16 cellular contexts compared by ENCODE assay signal in the genomic region with DNA sequence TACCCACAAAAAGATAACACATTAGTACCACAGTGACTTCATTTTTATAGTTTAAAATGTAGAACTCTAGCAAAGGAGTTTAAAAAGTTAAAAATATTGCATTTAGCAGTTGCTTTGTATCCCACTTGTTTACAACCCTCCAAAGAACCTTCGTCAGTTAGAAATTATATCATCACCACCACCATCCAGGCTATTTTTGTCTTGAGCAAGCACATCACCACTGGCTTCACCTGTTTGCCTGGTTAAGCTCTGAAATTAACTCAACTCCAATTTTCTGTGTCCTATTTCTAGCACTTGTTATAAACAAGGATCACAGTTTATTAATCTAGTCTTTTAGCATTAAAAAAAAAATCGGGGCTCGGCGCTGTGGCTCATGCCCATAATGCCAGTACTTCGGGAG. TPM values are rescaled to one million over a fixed set of nuclear protein-coding genes. Genes with fewer than 3 reads are reported as not detected.
A peak's percentile ranks its signal among the peaks of the same experiment; 100 is the strongest.
DNase-seq lines count a peak whose midpoint lies in the region; ATAC-seq lines count a peak whose summit lies in the region.
"Had no signal": no experiment of that assay in that cellular context is flagged by ENCODE, and none has a peak within 500 bp of the region (broad histone marks: within the 10 kb centered on the region; RNA-seq: fewer than 3 reads in every experiment).

No MANE protein-coding gene starts in this region.

- peak overlapping the region; percentile 4 for H3K27ac Mint-ChIP-seq in activated CD8-positive, alpha-beta memory T cell treated with anti-CD3 and anti-CD28 coated beads, Interleukin-2, amount 10 ng/mL, durations not matched to agents 7 days and 5 days
- H3K27ac Mint-ChIP-seq in T-helper 17 cell = peak overlapping the region; percentile 39
- H3K27ac Mint-ChIP-seq: HFFc6 had no signal

- H3K36me3 ChIP-seq in skeletal muscle tissue (ENCODE audit: control insufficient read depth in 3 of 3, insufficient read depth in 3 of 3, low read length in 3 of 3) = peaks cover 40 to 73% (median 66%) of the 10 kb centered on the region in 3 donors

- no peak for ATAC-seq in activated CD8-positive, alpha-beta memory T cell treated with anti-CD3 and anti-CD28 coated beads, Interleukin-2, amount 10 ng/mL, durations not matched to agents 7 days and 5 days
- ATAC-seq in T-helper 17 cell = no peak
- ATAC-seq in HG02840 (IDR thresholded peaks at IDR 0.05; ENCODE audit: low FRiP score, unreplicated experiment) = no peak

- CTCF ChIA-PET in activated CD8-positive, alpha-beta memory T cell treated with anti-CD3 and anti-CD28 coated beads, Interleukin-2, amount 10 ng/mL, durations not matched to agents 7 days and 5 days (lab: Charles Lee) = no interaction called here

- DNase-seq in activated CD8-positive, alpha-beta memory T cell treated with anti-CD3 and anti-CD28 coated beads, Interleukin-2, amount 10 ng/mL, durations not matched to agents 7 days and 5 days = no peak
- no peak for DNase-seq in activated CD8-positive, alpha-beta memory T cell treated with anti-CD3 and anti-CD28 coated beads, Interleukin-2, amount 50 U/mL, for 4 hours
- DNase-seq in T-helper 17 cell (no peak), myocyte (ENCODE audit: low read depth) (peak; percentile 63)
- DNase-seq in activated CD4-positive, CD25-positive, alpha-beta regulatory T cell treated with anti-CD3 and anti-CD28 coated beads, Interleukin-2, amount 50 U/mL, for 72 hours = no peak
- DNase-seq: ACHN; CD4-positive, CD25-positive, alpha-beta regulatory T cell; DMS 273 treated with DMSO at 0.1 percent for 48 hours; HCEC 1CT; HFFc6 had no signal

- H3K36me3 Mint-ChIP-seq in activated CD8-positive, alpha-beta memory T cell treated with anti-CD3 and anti-CD28 coated beads, Interleukin-2, amount 10 ng/mL, durations not matched to agents 7 days and 5 days = peaks cover 58% of the 10 kb centered on the region
- H3K36me3 Mint-ChIP-seq in T-helper 17 cell (ENCODE audit: low read depth) = peaks cover 6% of the 10 kb centered on the region

- no peak overlapping the region for H3K4me3 Mint-ChIP-seq in activated CD8-positive, alpha-beta memory T cell treated with anti-CD3 and anti-CD28 coated beads, Interleukin-2, amount 10 ng/mL, durations not matched to agents 7 days and 5 days
- no peak overlapping the region for H3K4me3 Mint-ChIP-seq in T-helper 17 cell
- H3K4me3 Mint-ChIP-seq: HFFc6 had no signal

- H3K27ac ChIP-seq in skeletal muscle tissue (ENCODE audit: low read depth, low read length) = peak overlapping the region; percentile 64
- H3K27ac ChIP-seq: BLaER1 treated with 17β-estradiol and CSF1 and Interleukin-3, amounts not matched to agents 10 nM and 100 nM had no signal

- no peaks in the 10 kb centered on the region for H3K27me3 Mint-ChIP-seq in activated CD8-positive, alpha-beta memory T cell treated with anti-CD3 and anti-CD28 coated beads, Interleukin-2, amount 10 ng/mL, durations not matched to agents 7 days and 5 days
- H3K27me3 Mint-ChIP-seq in T-helper 17 cell = no peaks in the 10 kb centered on the region
- H3K27me3 Mint-ChIP-seq: CD4-positive, CD25-positive, alpha-beta regulatory T cell had no signal

- H3K9me3 ChIP-seq in T-helper 17 cell (ENCODE audit: control insufficient read depth, low read length, poor library complexity, severe bottlenecking) (no peaks in the 10 kb centered on the region), skeletal muscle tissue (ENCODE audit: control insufficient read depth in 3 of 3, low read length in 3 of 3) (no peaks in the 10 kb centered on the region)
- H3K9me3 ChIP-seq: BLaER1 treated with 17β-estradiol and CSF1 and Interleukin-3, amounts not matched to agents 10 nM and 100 nM had no signal

- H3K4me3 ChIP-seq in skeletal muscle tissue (ENCODE audit: low read length in 3 of 3) = no peak overlapping the region
- H3K4me3 ChIP-seq: BLaER1 treated with 17β-estradiol and CSF1 and Interleukin-3, amounts not matched to agents 10 nM and 100 nM had no signal

- peak overlapping the region in 1 of 3 donors; percentile 7 for H3K9ac ChIP-seq in skeletal muscle tissue (ENCODE audit: low read depth in 1 of 3, low read length in 3 of 3)

- no peaks in the 10 kb centered on the region for H3K9me3 Mint-ChIP-seq in activated CD8-positive, alpha-beta memory T cell treated with anti-CD3 and anti-CD28 coated beads, Interleukin-2, amount 10 ng/mL, durations not matched to agents 7 days and 5 days (ENCODE audit: low read depth)
- H3K9me3 Mint-ChIP-seq: CD4-positive, CD25-positive, alpha-beta regulatory T cell; HFFc6 had no signal

- no peaks in the 10 kb centered on the region for H3K27me3 ChIP-seq in skeletal muscle tissue (ENCODE audit: control insufficient read depth in 3 of 3, insufficient read depth in 3 of 3, low read length in 3 of 3)
- H3K27me3 ChIP-seq: BLaER1 treated with 17β-estradiol and CSF1 and Interleukin-3, amounts not matched to agents 10 nM and 100 nM had no signal

- peaks cover 27 to 29% (median 28%) of the 10 kb centered on the region in 3 donors for H3K4me1 ChIP-seq in skeletal muscle tissue (ENCODE audit: control insufficient read depth in 3 of 3, insufficient read depth in 3 of 3, low read length in 3 of 3)

- peaks cover 16% of the 10 kb centered on the region for H3K4me1 Mint-ChIP-seq in activated CD8-positive, alpha-beta memory T cell treated with anti-CD3 and anti-CD28 coated beads, Interleukin-2, amount 10 ng/mL, durations not matched to agents 7 days and 5 days
- peaks cover 29% of the 10 kb centered on the region for H3K4me1 Mint-ChIP-seq in T-helper 17 cell

RNA-seq across cellular contexts. Expression of gene GLYR1, which starts 6.1 kb away (rescaled TPM):
- 100 to 1,000 TPM in 1 of 2 experiments, 10 to 100 TPM in 1; 85.2 to 109 TPM for total RNA-seq in activated CD8-positive, alpha-beta memory T cell treated with anti-CD3 and anti-CD28 coated beads, Interleukin-2, amount 10 ng/mL, durations not matched to agents 7 days and 5 days
- total RNA-seq in T-helper 17 cell (100 to 1,000 TPM in 1 of 2 donors, 10 to 100 TPM in 1; 91.9 to 108 TPM), myocyte (39.7 and 56.3 TPM in 2 replicates), skeletal muscle tissue (25.1 TPM)
- polyA plus RNA-seq in myocyte (2012) = 41.8 TPM

RNA-seq across cellular contexts. Expression of gene UBN1, which starts 6.3 kb away (rescaled TPM):
- 10 to 100 TPM; 45.1 to 46.3 TPM for total RNA-seq in activated CD8-positive, alpha-beta memory T cell treated with anti-CD3 and anti-CD28 coated beads, Interleukin-2, amount 10 ng/mL, durations not matched to agents 7 days and 5 days
- total RNA-seq in T-helper 17 cell (10 to 100 TPM; 47.5 to 69.8 TPM), myocyte (35.4 and 52.2 TPM in 2 replicates), skeletal muscle tissue (11.0 TPM)
- polyA plus RNA-seq in myocyte (2012) = 22.6 TPM

RNA-seq across cellular contexts. Expression of gene ROGDI, which starts 38.6 kb away (rescaled TPM):
- total RNA-seq in activated CD8-positive, alpha-beta memory T cell treated with anti-CD3 and anti-CD28 coated beads, Interleukin-2, amount 10 ng/mL, durations not matched to agents 7 days and 5 days = 1 to 10 TPM; 5.3 to 7.9 TPM
- total RNA-seq in T-helper 17 cell = 10 to 100 TPM; 15.0 to 21.2 TPM
- 21.1 and 46.6 TPM in 2 replicates for total RNA-seq in myocyte
- 32.4 TPM for polyA plus RNA-seq in myocyte (2012)
- total RNA-seq in skeletal muscle tissue = 13.0 TPM

RNA-seq across cellular contexts. Expression of gene SMIM22, which starts 45.8 kb away (rescaled TPM):
- total RNA-seq in activated CD8-positive, alpha-beta memory T cell treated with anti-CD3 and anti-CD28 coated beads, Interleukin-2, amount 10 ng/mL, durations not matched to agents 7 days and 5 days = not detected
- total RNA-seq in T-helper 17 cell (not detected), myocyte (not detected in 2 replicates), skeletal muscle tissue (not detected)
- 0.14 TPM for polyA plus RNA-seq in myocyte (2012)
- total RNA-seq: A172; CD4-positive, CD25-positive, alpha-beta regulatory T cell; Daoy; H4; HFFc6 had no signal
- polyA plus RNA-seq: CD4-positive, CD25-positive, alpha-beta regulatory T cell had no signal

RNA-seq across cellular contexts. Expression of gene SEPTIN12, which starts 52.8 kb away (rescaled TPM):
- not detected for total RNA-seq in activated CD8-positive, alpha-beta memory T cell treated with anti-CD3 and anti-CD28 coated beads, Interleukin-2, amount 10 ng/mL, durations not matched to agents 7 days and 5 days
- not detected for total RNA-seq in T-helper 17 cell
- total RNA-seq in myocyte = not detected in 2 replicates
- not detected for polyA plus RNA-seq in myocyte (2012)
- total RNA-seq in skeletal muscle tissue = not detected
- total RNA-seq: A172, Daoy, H4, HFFc6 had no signal
- polyA plus RNA-seq: CD4-positive, CD25-positive, alpha-beta regulatory T cell had no signal
